8 cellular contexts compared by ENCODE assay signal in genomic region chr15:75758071-75758872, GRCh38. TPM values are rescaled to one million over a fixed set of nuclear protein-coding genes. Genes with fewer than 3 reads are reported as not detected.
A peak's percentile ranks its signal among the peaks of the same experiment; 100 is the strongest.
DNase-seq lines count a peak whose midpoint lies in the region; ATAC-seq, FAIRE-seq and TF ChIP-seq lines count a peak whose summit lies in the region.

No MANE protein-coding gene starts in this region.

- H3K36me3 ChIP-seq in BLaER1 (no peaks in the 10 kb centered on the region), OCI-LY7 (ENCODE audit: insufficient read depth, low read length) (no peaks in the 10 kb centered on the region), esophagus (ENCODE audit: control insufficient read depth in 2 of 2, insufficient read depth in 2 of 2, low read length in 1 of 2) (no peaks in the 10 kb centered on the region)

- no peaks in the 10 kb centered on the region for H3K79me2 ChIP-seq in OCI-LY7 (ENCODE audit: insufficient read depth, low read depth, low read length)

- POLR2A ChIA-PET in OCI-LY7 (lab: Charles Lee): interaction anchor here (0.8 kb wide), 1 partner anchor 508 kb away, joined by 3 read pairs; no protein-coding TSS in a partner anchor

- H3K9me2 ChIP-seq in OCI-LY7 (ENCODE audit: insufficient read depth, low read length): no peaks in the 10 kb centered on the region

- no peaks in the 10 kb centered on the region for H3K27me3 ChIP-seq in BLaER1
- H3K27me3 ChIP-seq in esophagus (ENCODE audit: control insufficient read depth in 1 of 2, insufficient read depth in 2 of 2, low read length in 2 of 2): no peaks in the 10 kb centered on the region

- peak overlapping the region; percentile 75 for H3K4me3 ChIP-seq in BLaER1
- H3K4me3 ChIP-seq in OCI-LY7 (ENCODE audit: low read depth, low read length, poor library complexity, severe bottlenecking): peak overlapping the region; percentile 65
- H3K4me3 ChIP-seq in esophagus (ENCODE audit: low read depth in 1 of 2, low read length in 2 of 2): peak overlapping the region; percentile 44 to 66

- peak overlapping the region; percentile 82 for H3K27ac ChIP-seq in BLaER1
- H3K27ac ChIP-seq in OCI-LY7 (ENCODE audit: low read depth, low read length, poor library complexity, severe bottlenecking): peak overlapping the region; percentile 10
- peak overlapping the region; percentile 45 to 81 for H3K27ac ChIP-seq in esophagus (ENCODE audit: low read depth in 2 of 2, low read length in 1 of 2)

- no peaks in the 10 kb centered on the region for H3K9me3 Mint-ChIP-seq in activated T-cell treated with anti-CD3 and anti-CD28 coated beads, Interleukin-2, amount 50 U/mL, for 24 hours

- H4K20me1 ChIP-seq in BLaER1 (no peaks in the 10 kb centered on the region), OCI-LY7 (ENCODE audit: insufficient read depth, low read length) (no peaks in the 10 kb centered on the region)

- peak; percentile 59 for TF ChIP-seq CTCF in OCI-LY7 (conservative IDR thresholded peaks at IDR 0.05; ENCODE audit: low read length)

- peak overlapping the region; percentile 94 for H3K27ac Mint-ChIP-seq in activated T-cell treated with anti-CD3 and anti-CD28 coated beads, Interleukin-2, amount 50 U/mL, for 24 hours

- no TSS peak for BruUV-seq in OCI-LY7 (replicated peaks; lab: Mats Ljungman, UMichigan)

- intact Hi-C loops in OCI-LY7 (cut with micrococcal nuclease; ENCODE audit: unreplicated experiment): no loop called here

- no peaks in the 10 kb centered on the region for H3K27me3 Mint-ChIP-seq in activated T-cell treated with anti-CD3 and anti-CD28 coated beads, Interleukin-2, amount 50 U/mL, for 24 hours

- peaks cover 15% of the 10 kb centered on the region for H3K4me1 Mint-ChIP-seq in activated T-cell treated with anti-CD3 and anti-CD28 coated beads, Interleukin-2, amount 50 U/mL, for 24 hours (ENCODE audit: low read depth)

- H3K4me1 ChIP-seq in BLaER1: peaks cover 15% of the 10 kb centered on the region
- H3K4me1 ChIP-seq in OCI-LY7 (ENCODE audit: insufficient read depth, low read length, poor library complexity, severe bottlenecking): peaks cover 3% of the 10 kb centered on the region
- peaks cover 0 to 6% of the 10 kb centered on the region in 2 donors for H3K4me1 ChIP-seq in esophagus (ENCODE audit: control insufficient read depth in 2 of 2, insufficient read depth in 2 of 2, low read length in 1 of 2)

- WGBS in esophagus, 2 donors: 3% methylated on average over 35 of the region's 35 CpGs

- no peaks in the 10 kb centered on the region for H3K9me3 ChIP-seq in BLaER1
- no peaks in the 10 kb centered on the region for H3K9me3 ChIP-seq in OCI-LY7 (ENCODE audit: low read length)
- H3K9me3 ChIP-seq in esophagus (ENCODE audit: control insufficient read depth in 2 of 2, insufficient read depth in 1 of 2, low read depth in 1 of 2, low read length in 1 of 2): peaks cover 0 to 2% of the 10 kb centered on the region in 2 donors

- peak; percentile 69 for ATAC-seq in GM19351 (IDR thresholded peaks at IDR 0.05; ENCODE audit: unreplicated experiment)

- peak; percentile 80 for DNase-seq in HTR-8/SVneo (ENCODE audit: insufficient read length, low spot score)
- peak; percentile 79 for DNase-seq in OCI-LY7 (ENCODE audit: low spot score)
- peak; percentile 80 for DNase-seq in activated T-cell treated with anti-CD3 and anti-CD28 coated beads, Interleukin-2, amount 50 U/mL, for 24 hours
- DNase-seq in mucosa of gallbladder (ENCODE audit: low spot score): peak; percentile 89
- DNase-seq in stimulated activated CD8-positive, alpha-beta memory T cell treated with anti-CD3 and anti-CD28 coated beads, Interleukin-7, amount 100 ng/mL, for 4 hours (ENCODE audit: low read depth in 2 of 2): peak; percentile 26 to 29

- H3K36me3 Mint-ChIP-seq in activated T-cell treated with anti-CD3 and anti-CD28 coated beads, Interleukin-2, amount 50 U/mL, for 24 hours (ENCODE audit: low read depth): peaks cover 2% of the 10 kb centered on the region

- peak overlapping the region; percentile 88 for H3K4me2 ChIP-seq in BLaER1
- peak overlapping the region; percentile 52 for H3K4me2 ChIP-seq in OCI-LY7 (ENCODE audit: low read length)

- CTCF ChIA-PET in OCI-LY7 (lab: Charles Lee; ENCODE audit: unreplicated experiment): no interaction called here

- peak overlapping the region; percentile 82 for H3K9ac ChIP-seq in BLaER1

- peak overlapping the region; percentile 89 for H3K4me3 Mint-ChIP-seq in activated T-cell treated with anti-CD3 and anti-CD28 coated beads, Interleukin-2, amount 50 U/mL, for 24 hours

- H2AFZ ChIP-seq in OCI-LY7 (ENCODE audit: low read length): peak overlapping the region; percentile 90

- FAIRE-seq in HTR-8/SVneo (lab: Jason Lieb, UNC): peak; percentile 76

RNA-seq across cellular contexts. Expression of gene CSPG4, which starts 45.6 kb away (rescaled TPM):
- total RNA-seq in OCI-LY7 (2014; rRNA removed; shearing (Covaris generic)): not detected in 2 replicates
- total RNA-seq in OCI-LY7 (2022) (not detected in 2 replicates), mucosa of gallbladder (20.5 TPM)
- polyA plus RNA-seq in esophagus: 1 to 10 TPM; 3.0 to 4.0 TPM

Comparison
In these comparisons a context has a peak if more than half of its experiments do, and no peak if none do; other contexts are left out.
1. Peak in every context shown above with its lines: DNase-seq, ATAC-seq, H3K4me3 ChIP-seq and H3K27ac ChIP-seq.
2. H3K27ac ChIP-seq: peak in every context shown above with its lines; median percentile 82 in BLaER1; 63 in esophagus; 10 in OCI-LY7.
3. DNase-seq: peak in every context shown above with its lines; median percentile 89 in mucosa of gallbladder; 80 in HTR-8/SVneo; 80 in activated T-cell treated with anti-CD3 and anti-CD28 coated beads, Interleukin-2, amount 50 U/mL, for 24 hours; 79 in OCI-LY7; 28 in stimulated activated CD8-positive, alpha-beta memory T cell treated with anti-CD3 and anti-CD28 coated beads, Interleukin-7, amount 100 ng/mL, for 4 hours.
4. RNA of gene CSPG4, which starts 45.6 kb away (total RNA-seq): 20.5 TPM in mucosa of gallbladder (single experiment); not detected in OCI-LY7; every median in the first group is over 10 times any median in the second.